ENCODE assay signal across 21 cellular contexts in the genomic region with DNA sequence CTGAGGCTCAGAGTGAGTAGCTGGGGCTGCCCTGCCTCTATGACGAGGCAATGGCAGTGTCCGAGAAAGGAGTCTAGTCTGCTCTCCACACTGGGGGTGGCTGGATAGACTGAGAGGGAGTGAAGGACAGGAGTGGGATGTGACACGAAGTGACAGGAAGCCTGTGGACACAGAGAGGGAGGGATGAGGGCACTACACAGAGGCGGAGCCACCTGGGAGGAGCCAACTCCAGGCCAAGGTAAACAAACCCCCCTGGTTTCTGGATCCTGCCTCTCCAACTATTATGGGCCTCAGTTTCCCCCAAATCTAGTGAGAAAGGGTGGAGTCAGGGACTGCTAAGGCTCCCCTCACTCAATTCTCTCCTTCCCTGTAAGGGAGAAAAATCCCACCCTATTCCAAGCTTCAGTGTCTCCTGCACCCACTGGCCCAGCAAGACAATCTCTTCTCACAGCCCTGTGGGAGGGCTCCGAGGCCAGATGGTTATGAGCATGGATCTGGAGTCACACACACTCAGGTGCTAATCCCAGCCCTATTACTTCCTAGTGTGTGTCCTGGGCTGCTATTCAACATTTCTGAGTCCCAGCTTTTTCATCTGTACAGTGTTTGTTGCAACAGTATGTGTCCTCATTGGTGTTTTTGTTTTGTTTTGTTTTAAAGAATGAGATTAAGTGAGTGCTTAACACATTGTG. TPM values are rescaled to one million over a fixed set of nuclear protein-coding genes. Genes with fewer than 3 reads are reported as not detected.
DNase-seq lines count a peak whose midpoint lies in the region; FAIRE-seq and TF ChIP-seq lines count a peak whose summit lies in the region.
"Had no signal": no experiment of that assay in that cellular context is flagged by ENCODE, and none has a peak within 500 bp of the region (broad histone marks: within the 10 kb centered on the region; RNA-seq: fewer than 3 reads in every experiment).

No MANE protein-coding gene starts in this region.

- TF ChIP-seq CTCF in D721Med (IDR thresholded peaks at IDR 0.05; ENCODE audit: insufficient read depth, missing control alignments): no peak
- TF ChIP-seq CTCF in WERI-Rb-1 (IDR thresholded peaks at IDR 0.05; ENCODE audit: low read depth, low read length): no peak

- no peaks in the 10 kb centered on the region for H3K27me3 ChIP-seq in WERI-Rb-1 (ENCODE audit: insufficient read depth, low read depth, severe bottlenecking)
- H3K27me3 ChIP-seq: BLaER1 treated with 17β-estradiol and CSF1 and Interleukin-3, amounts not matched to agents 10 nM and 100 nM; SJCRH30 had no signal

- DNase-seq in NCI-H2171 treated with DMSO at 0.1 percent for 48 hours (lab: John Stamatoyannopoulos, UW) (peak; percentile 25), NCI-H2171 (lab: John Stamatoyannopoulos, UW) (no peak), D721Med (ENCODE audit: insufficient read length, low spot score) (peak; percentile 54), WERI-Rb-1 (peak; percentile 86), mesenteric fat pad (ENCODE audit: low spot score) (peak; percentile 49), NCI-H2107 (lab: John Stamatoyannopoulos, UW) (no peak), NCI-H1436 (lab: John Stamatoyannopoulos, UW) (no peak)
- DNase-seq in stimulated activated CD4-positive, alpha-beta T cell treated with anti-CD3 and anti-CD28 coated beads, Interleukin-12 subunit alpha, Interleukin-12 subunit beta, amount 100 ng/mL, for 4 hours: no peak
- DNase-seq: 8988T; Caco-2; CD4-positive, alpha-beta memory T cell; DMS53; GF-D8; NCI-H1105; NCI-H1694; NCI-H2081; NCI-H446 treated with DMSO at 0.1 percent for 48 hours; NCI-H748 treated with DMSO at 0.1 percent for 48 hours; SJCRH30 had no signal

- no peaks in the 10 kb centered on the region for H3K9me3 ChIP-seq in WERI-Rb-1 (ENCODE audit: severe bottlenecking)
- H3K9me3 ChIP-seq: BLaER1 treated with 17β-estradiol and CSF1 and Interleukin-3, amounts not matched to agents 10 nM and 100 nM; Caco-2; SJCRH30 had no signal

- no peak for FAIRE-seq in D721Med (lab: Jason Lieb, UNC)
- FAIRE-seq: HTR-8/SVneo had no signal

- peaks cover 36% of the 10 kb centered on the region for H3K36me3 ChIP-seq in WERI-Rb-1

- H3K27ac ChIP-seq in WERI-Rb-1: peak overlapping the region; percentile 65
- H3K27ac ChIP-seq: SJCRH30 had no signal

- no peak overlapping the region for H3K4me3 ChIP-seq in WERI-Rb-1 (ENCODE audit: low read depth, low read length)
- H3K4me3 ChIP-seq: BLaER1 treated with 17β-estradiol and CSF1 and Interleukin-3, amounts not matched to agents 10 nM and 100 nM; SJCRH30 had no signal

RNA-seq across cellular contexts. Expression of a gene that starts 24.9 kb away (rescaled TPM):
- 0.71 TPM for total RNA-seq in mesenteric fat pad
- total RNA-seq: Caco-2 had no signal

RNA-seq across cellular contexts. Expression of a gene that starts 29.6 kb away (rescaled TPM):
- 26.4 TPM for total RNA-seq in mesenteric fat pad

RNA-seq across cellular contexts. Expression of a gene that starts 29.7 kb away (rescaled TPM):
- total RNA-seq in mesenteric fat pad: 16.3 TPM

RNA-seq across cellular contexts. Expression of a gene that starts 58.3 kb away (rescaled TPM):
- 30.5 TPM for total RNA-seq in mesenteric fat pad

Comparison
In these comparisons a context has a peak if more than half of its experiments do, and no peak if none do; other contexts are left out.
1. DNase-seq: peak in NCI-H2171 treated with DMSO at 0.1 percent for 48 hours (single experiment), D721Med (single experiment), WERI-Rb-1 (single experiment) and mesenteric fat pad (single experiment); none in NCI-H2171 (single experiment), NCI-H2107 (single experiment), stimulated activated CD4-positive, alpha-beta T cell treated with anti-CD3 and anti-CD28 coated beads, Interleukin-12 subunit alpha, Interleukin-12 subunit beta, amount 100 ng/mL, for 4 hours (single experiment) and NCI-H1436 (single experiment).